In the genomic region with DNA sequence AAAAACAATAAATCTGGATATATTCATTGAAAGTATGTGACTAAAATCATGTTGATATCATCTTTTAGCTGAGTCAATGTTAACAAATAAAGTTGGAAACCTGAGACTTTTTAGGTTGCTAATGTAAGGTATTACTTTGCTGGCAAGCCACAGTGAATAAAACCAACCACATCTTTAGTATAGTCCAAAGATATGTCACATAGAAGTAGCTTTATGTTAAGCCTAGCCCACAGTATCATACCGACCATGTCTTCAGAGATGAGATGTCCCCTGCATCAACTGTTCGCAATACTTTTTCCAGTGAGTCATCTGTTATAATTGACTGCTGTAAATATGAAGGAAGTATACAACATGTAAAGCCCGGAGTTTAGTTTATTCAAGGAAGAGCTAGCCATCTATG, we compare ENCODE assay signal across 31 cellular contexts.
"Had no signal": no experiment of that assay in that cellular context is flagged by ENCODE, and none has a peak within 500 bp of the region (broad histone marks: within the 10 kb centered on the region; RNA-seq: fewer than 3 reads in every experiment).

No MANE protein-coding gene starts in this region.

- H3K27ac ChIP-seq: pancreas, prostate gland, stomach, thyroid gland, upper lobe of left lung, vagina had no signal

- H3K9me3 ChIP-seq: pancreas, prostate gland, stomach, thyroid gland, upper lobe of left lung, vagina had no signal

- DNase-seq: activated CD4-positive, alpha-beta T cell treated with anti-CD3 and anti-CD28 coated beads, Interleukin-2, amount 10 ng/mL, durations not matched to agents 24 days and 14 days; activated CD4-positive, CD25-positive, alpha-beta regulatory T cell treated with anti-CD3 and anti-CD28 coated beads, Interleukin-2, amount 50 U/mL, for 72 hours; activated CD8-positive, alpha-beta T cell treated with anti-CD3 and anti-CD28 coated beads for 36 hours; activated gamma-delta T cell treated with Interleukin-2 at 50 U/mL for 16 hours; activated naive CD8-positive, alpha-beta T cell treated with anti-CD3 and anti-CD28 coated beads, Interleukin-2, amount 50 U/mL, for 24 hours; activated T-cell treated with anti-CD3 and anti-CD28 coated beads, Interleukin-2, amount 50 U/mL, for 4 hours; anterior cingulate cortex; effector CD8-positive, alpha-beta T cell; erythroblast; head of caudate nucleus; hippocampal formation; kidney; left colon; mammary epithelial cell; naive B cell; pancreas; retina; stimulated activated CD4-positive, alpha-beta T cell treated with anti-CD3 and anti-CD28 coated beads, Interleukin-1b, Interleukin-23, amount 100 ng/mL, for 48 hours; stimulated activated CD4-positive, alpha-beta T cell treated with anti-CD3 and anti-CD28 coated beads, Interleukin-4, amount 100 ng/mL, for 4 hours; stimulated activated CD8-positive, alpha-beta memory T cell treated with anti-CD3 and anti-CD28 coated beads, Interleukin-4, amount 100 ng/mL, for 48 hours; stimulated activated naive B cell treated with anti-CD40 and anti-IgM and Interleukin-4, amounts not matched to agents 10 μg/mL and 1 μg/mL and 100 μg/mL, for 72 hours; stomach; T1000; thyroid gland; upper lobe of left lung had no signal

- H3K4me1 Mint-ChIP-seq: activated CD4-positive, alpha-beta T cell treated with anti-CD3 and anti-CD28 coated beads, Interleukin-2, amount 10 ng/mL, durations not matched to agents 24 days and 14 days; activated naive CD4-positive, alpha-beta T cell treated with anti-CD3 and anti-CD28 coated beads, Interleukin-2, amount 50 U/mL, for 24 hours; activated naive CD8-positive, alpha-beta T cell treated with anti-CD3 and anti-CD28 coated beads, Interleukin-2, amount 50 U/mL, for 24 hours; activated T-helper 17 cell treated with anti-CD3 and anti-CD28 coated beads, Interleukin-2, amount 50 U/mL, for 72 hours; central memory CD8-positive, alpha-beta T cell; naive B cell; stimulated activated naive B cell treated with anti-CD40 and anti-IgM and Interleukin-4, amounts not matched to agents 10 μg/mL and 1 μg/mL and 100 μg/mL, for 72 hours had no signal

- H3K4me1 ChIP-seq: pancreas, prostate gland, stomach, thyroid gland, upper lobe of left lung, vagina had no signal

- H3K4me3 ChIP-seq: pancreas, prostate gland, smooth muscle cell, stomach, thyroid gland, upper lobe of left lung, vagina had no signal

- H3K27ac Mint-ChIP-seq: activated CD4-positive, alpha-beta T cell treated with anti-CD3 and anti-CD28 coated beads, Interleukin-2, amount 10 ng/mL, durations not matched to agents 24 days and 14 days; activated CD8-positive, alpha-beta T cell treated with anti-CD3 and anti-CD28 coated beads for 36 hours; activated naive CD4-positive, alpha-beta T cell treated with anti-CD3 and anti-CD28 coated beads, Interleukin-2, amount 50 U/mL, for 24 hours; activated naive CD8-positive, alpha-beta T cell treated with anti-CD3 and anti-CD28 coated beads, Interleukin-2, amount 50 U/mL, for 24 hours; activated T-helper 17 cell treated with anti-CD3 and anti-CD28 coated beads, Interleukin-2, amount 50 U/mL, for 72 hours; stimulated activated naive B cell treated with anti-CD40 and anti-IgM and Interleukin-4, amounts not matched to agents 10 μg/mL and 1 μg/mL and 100 μg/mL, for 72 hours had no signal

- H3K4me3 Mint-ChIP-seq: activated CD4-positive, alpha-beta T cell treated with anti-CD3 and anti-CD28 coated beads, Interleukin-2, amount 10 ng/mL, durations not matched to agents 24 days and 14 days; activated CD8-positive, alpha-beta T cell treated with anti-CD3 and anti-CD28 coated beads for 36 hours; activated naive CD4-positive, alpha-beta T cell treated with anti-CD3 and anti-CD28 coated beads, Interleukin-2, amount 50 U/mL, for 24 hours; activated naive CD8-positive, alpha-beta T cell treated with anti-CD3 and anti-CD28 coated beads, Interleukin-2, amount 50 U/mL, for 24 hours; activated T-cell treated with anti-CD3 and anti-CD28 coated beads, Interleukin-2, amount 50 U/mL, for 4 hours; activated T-helper 17 cell treated with anti-CD3 and anti-CD28 coated beads, Interleukin-2, amount 50 U/mL, for 72 hours; central memory CD8-positive, alpha-beta T cell; naive B cell; stimulated activated naive B cell treated with anti-CD40 and anti-IgM and Interleukin-4, amounts not matched to agents 10 μg/mL and 1 μg/mL and 100 μg/mL, for 72 hours had no signal

- H3K27me3 ChIP-seq: pancreas, thyroid gland, upper lobe of left lung, vagina had no signal

- H3K36me3 Mint-ChIP-seq: activated naive CD4-positive, alpha-beta T cell treated with anti-CD3 and anti-CD28 coated beads, Interleukin-2, amount 50 U/mL, for 24 hours; naive B cell; stimulated activated naive B cell treated with anti-CD40 and anti-IgM and Interleukin-4, amounts not matched to agents 10 μg/mL and 1 μg/mL and 100 μg/mL, for 72 hours had no signal

- H3K36me3 ChIP-seq: pancreas, prostate gland, stomach, thyroid gland, upper lobe of left lung, vagina had no signal

- H3K9me3 Mint-ChIP-seq: activated CD4-positive, alpha-beta T cell treated with anti-CD3 and anti-CD28 coated beads, Interleukin-2, amount 10 ng/mL, durations not matched to agents 24 days and 14 days; activated CD8-positive, alpha-beta T cell treated with anti-CD3 and anti-CD28 coated beads for 36 hours; activated naive CD4-positive, alpha-beta T cell treated with anti-CD3 and anti-CD28 coated beads, Interleukin-2, amount 50 U/mL, for 24 hours; activated naive CD8-positive, alpha-beta T cell treated with anti-CD3 and anti-CD28 coated beads, Interleukin-2, amount 50 U/mL, for 24 hours; activated T-cell treated with anti-CD3 and anti-CD28 coated beads, Interleukin-2, amount 50 U/mL, for 4 hours; activated T-helper 17 cell treated with anti-CD3 and anti-CD28 coated beads, Interleukin-2, amount 50 U/mL, for 72 hours; central memory CD8-positive, alpha-beta T cell; naive B cell; stimulated activated naive B cell treated with anti-CD40 and anti-IgM and Interleukin-4, amounts not matched to agents 10 μg/mL and 1 μg/mL and 100 μg/mL, for 72 hours had no signal

- H3K4me2 ChIP-seq: smooth muscle cell had no signal
